Comparison of ENCODE assay signal across 13 cellular contexts in the genomic region with DNA sequence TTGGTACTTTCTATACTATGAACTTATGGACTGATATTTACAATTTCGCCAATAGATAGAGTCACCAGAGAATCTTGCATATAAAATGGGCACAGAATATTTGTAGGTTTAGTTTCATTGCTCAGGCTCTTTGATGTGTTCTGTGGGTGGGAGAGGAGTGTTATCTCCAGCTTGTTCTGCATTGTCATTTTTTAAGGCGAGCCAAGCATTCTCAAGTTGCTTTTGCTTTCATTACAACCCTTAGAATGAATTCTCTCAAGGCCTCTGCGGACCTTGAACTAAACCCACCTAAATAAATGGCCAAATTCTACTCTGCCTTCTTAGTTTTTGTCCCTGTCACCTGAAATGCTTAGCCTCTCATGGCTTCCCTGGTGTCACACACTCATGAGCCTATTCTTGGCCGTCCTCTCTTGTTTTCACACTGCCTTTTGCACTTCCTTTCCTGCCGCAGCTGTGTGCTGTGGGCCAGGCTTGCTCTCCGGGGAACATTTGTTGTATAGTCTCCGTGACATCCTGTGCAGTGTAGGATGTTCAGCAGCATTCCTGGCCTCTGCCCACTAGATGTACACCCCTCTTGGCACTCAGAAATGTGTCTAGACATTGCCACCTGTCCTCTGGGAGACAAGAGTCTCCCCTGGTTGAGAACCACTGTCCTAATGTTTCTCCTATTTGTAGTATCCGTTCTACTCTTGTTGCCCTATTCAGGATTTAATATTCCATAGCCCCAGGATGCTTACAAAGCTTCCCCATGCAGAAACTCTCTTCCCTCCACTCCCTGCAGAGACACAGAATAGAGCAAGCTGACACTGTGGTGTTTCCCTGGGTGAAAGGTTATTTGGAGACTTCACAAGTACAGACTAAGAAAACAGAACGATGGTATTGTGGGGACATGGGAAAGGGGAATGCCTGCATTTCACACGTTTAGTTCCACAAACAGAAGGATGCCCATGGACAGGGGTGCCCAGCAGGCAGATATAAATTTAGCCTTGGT.
DNase-seq lines count a peak whose midpoint lies in the region; ATAC-seq and TF ChIP-seq lines count a peak whose summit lies in the region.
"Had no signal": no experiment of that assay in that cellular context is flagged by ENCODE, and none has a peak within 500 bp of the region (broad histone marks: within the 10 kb centered on the region; RNA-seq: fewer than 3 reads in every experiment).

No MANE protein-coding gene starts in this region.

- H3K4me1 Mint-ChIP-seq in WTC11 = no peaks in the 10 kb centered on the region
- H3K4me1 Mint-ChIP-seq: activated CD8-positive, alpha-beta memory T cell treated with anti-CD3 and anti-CD28 coated beads, Interleukin-2, amount 10 ng/mL, durations not matched to agents 7 days and 5 days had no signal

- no peak for DNase-seq in WTC11 (ENCODE audit: low spot score)
- DNase-seq in left ventricle myocardium superior = no peak
- no peak for DNase-seq in DMS53 treated with DMSO at 0.1 percent for 48 hours (lab: John Stamatoyannopoulos, UW; ENCODE audit: unreplicated experiment)
- no peak for DNase-seq in NAMALWA (ENCODE audit: low spot score)
- no peak for DNase-seq in amniotic stem cell (lab: John Stamatoyannopoulos, UW)
- DNase-seq: activated CD8-positive, alpha-beta memory T cell treated with anti-CD3 and anti-CD28 coated beads, Interleukin-2, amount 10 ng/mL, durations not matched to agents 7 days and 5 days; caudate nucleus; hippocampal formation; SK-N-SH had no signal

- H3K27ac ChIP-seq in HEK293 (ENCODE audit: extremely low read depth, low read depth, low read length) = no peak overlapping the region
- H3K27ac ChIP-seq in subcutaneous abdominal adipose tissue (ENCODE audit: low read depth, low read length) = peak overlapping the region; percentile 54
- H3K27ac ChIP-seq: neutrophil had no signal

- no peaks in the 10 kb centered on the region for H3K36me3 Mint-ChIP-seq in WTC11
- H3K36me3 Mint-ChIP-seq: activated CD8-positive, alpha-beta memory T cell treated with anti-CD3 and anti-CD28 coated beads, Interleukin-2, amount 10 ng/mL, durations not matched to agents 7 days and 5 days had no signal

- intact Hi-C loops in left ventricle myocardium superior (cut with micrococcal nuclease) = no loop called here

- H3K4me3 ChIP-seq in HEK293 (ENCODE audit: low read depth, low read length) (no peak overlapping the region), subcutaneous abdominal adipose tissue (ENCODE audit: low read depth in 1 of 5, low read length in 5 of 5) (peak overlapping the region in 4 of 5 donors; percentile 22 to 34 (median 30))

- H3K36me3 ChIP-seq in HEK293 (ENCODE audit: control insufficient read depth in 2 of 2, insufficient read depth in 1 of 2, low read length in 2 of 2) (no peaks in the 10 kb centered on the region), subcutaneous abdominal adipose tissue (ENCODE audit: control insufficient read depth in 5 of 5, insufficient read depth in 5 of 5, low read length in 5 of 5) (peaks cover 0 to 6% (median 0%) of the 10 kb centered on the region in 5 donors)
- H3K36me3 ChIP-seq: neutrophil had no signal

- POLR2A ChIA-PET in HEK293 (lab: Yijun Ruan, JAX) = no interaction called here
- POLR2A ChIA-PET in WTC11 (lab: Charles Lee) = no interaction called here

- peak; percentile 39; the same call in 1 of the 2 replicates for ATAC-seq in WTC11
- ATAC-seq in left ventricle myocardium superior = peak; percentile 67
- no peak for ATAC-seq in GM19463 (IDR thresholded peaks at IDR 0.05; ENCODE audit: unreplicated experiment)
- ATAC-seq: activated CD8-positive, alpha-beta memory T cell treated with anti-CD3 and anti-CD28 coated beads, Interleukin-2, amount 10 ng/mL, durations not matched to agents 7 days and 5 days had no signal

- CTCF ChIA-PET in HEK293 (lab: Yijun Ruan, JAX) = interaction anchor here (1.0 kb wide), 1 partner anchor 604 kb away, joined by 3 read pairs; no protein-coding TSS in a partner anchor
- CTCF ChIA-PET in WTC11 (lab: Charles Lee) = interaction anchor here (1.3 kb wide), 1 partner anchor 33 kb away, joined by 3 read pairs; no protein-coding TSS in a partner anchor

- peak overlapping the region in 2 of 5 donors; percentile 15 to 19 for H3K9ac ChIP-seq in subcutaneous abdominal adipose tissue (ENCODE audit: low read length in 5 of 5)
- H3K9ac ChIP-seq: SK-N-SH had no signal

- no peaks in the 10 kb centered on the region for H3K27me3 Mint-ChIP-seq in WTC11 (ENCODE audit: low read depth)
- H3K27me3 Mint-ChIP-seq: activated CD8-positive, alpha-beta memory T cell treated with anti-CD3 and anti-CD28 coated beads, Interleukin-2, amount 10 ng/mL, durations not matched to agents 7 days and 5 days had no signal

- H3K27ac Mint-ChIP-seq in WTC11 = no peak overlapping the region
- H3K27ac Mint-ChIP-seq: activated CD8-positive, alpha-beta memory T cell treated with anti-CD3 and anti-CD28 coated beads, Interleukin-2, amount 10 ng/mL, durations not matched to agents 7 days and 5 days had no signal

- no peaks in the 10 kb centered on the region for H3K9me3 ChIP-seq in HEK293 (ENCODE audit: control insufficient read depth, insufficient read depth, low read depth, low read length)
- H3K9me3 ChIP-seq in subcutaneous abdominal adipose tissue (ENCODE audit: control insufficient read depth in 5 of 5, low read length in 5 of 5) = no peaks in the 10 kb centered on the region
- H3K9me3 ChIP-seq: neutrophil, SK-N-SH had no signal

- H3K27me3 ChIP-seq in subcutaneous abdominal adipose tissue (ENCODE audit: control insufficient read depth in 5 of 5, insufficient read depth in 4 of 5, low read length in 5 of 5) = no peaks in the 10 kb centered on the region
- H3K27me3 ChIP-seq: neutrophil had no signal

- no peak overlapping the region for H3K4me3 Mint-ChIP-seq in WTC11
- H3K4me3 Mint-ChIP-seq: activated CD8-positive, alpha-beta memory T cell treated with anti-CD3 and anti-CD28 coated beads, Interleukin-2, amount 10 ng/mL, durations not matched to agents 7 days and 5 days had no signal

- no peaks in the 10 kb centered on the region for H3K4me1 ChIP-seq in HEK293 (ENCODE audit: control insufficient read depth, insufficient read depth, low read length)
- H3K4me1 ChIP-seq in subcutaneous abdominal adipose tissue (ENCODE audit: control insufficient read depth in 5 of 5, insufficient read depth in 5 of 5, low read length in 5 of 5) = peaks cover 14 to 49% (median 46%) of the 10 kb centered on the region in 5 donors

- H3K9me3 Mint-ChIP-seq in WTC11 = no peaks in the 10 kb centered on the region

- no peak for TF ChIP-seq CTCF in HEK293 (tag by site-specific recombination; IDR thresholded peaks at IDR 0.05)
- no peak for TF ChIP-seq CTCF in WTC11 (IDR thresholded peaks at IDR 0.05)

TF ChIP-seq in HEK293, 187 proteins besides CTCF, POLR2A, EP300 and RAD21:
- no peak for TF ChIP-seq KLF7 (tag by site-specific recombination; IDR thresholded peaks at IDR 0.05; ENCODE audit: borderline replicate concordance)
- peak; percentile 24; the same call in 1 of the 2 replicates for TF ChIP-seq ZIC2 (tag by site-specific recombination; IDR thresholded peaks at IDR 0.05)
TF ChIP-seq in HEK293: peak in this region for 1.

TF ChIP-seq in WTC11, 78 proteins besides CTCF, POLR2A, EP300 and RAD21:
- TF ChIP-seq ZBTB21 (CRISPR knock-in tag; IDR thresholded peaks at IDR 0.05; ENCODE audit: borderline replicate concordance) = no peak
